ENCODE assay signal across 8 cellular contexts in genomic region chr13:27379694-27380596, GRCh38. TPM values are rescaled to one million over a fixed set of nuclear protein-coding genes. Genes with fewer than 3 reads are reported as not detected.
A peak's percentile ranks its signal among the peaks of the same experiment; 100 is the strongest.
DNase-seq lines count a peak whose midpoint lies in the region; ATAC-seq and TF ChIP-seq lines count a peak whose summit lies in the region.

No MANE protein-coding gene starts in this region.

- TF ChIP-seq CTCF in WI38 (IDR thresholded peaks at IDR 0.05; ENCODE audit: low read depth, low read length) (peak; percentile 49), choroid plexus epithelial cell (conservative IDR thresholded peaks at IDR 0.05; ENCODE audit: low read depth, low read length) (peak; percentile 65)

- no peak for ATAC-seq in GM18867 (IDR thresholded peaks at IDR 0.05; ENCODE audit: unreplicated experiment)

- H3K4me3 ChIP-seq in WI38 (ENCODE audit: low read depth, low read length): no peak overlapping the region
- no peak overlapping the region for H3K4me3 ChIP-seq in choroid plexus epithelial cell (ENCODE audit: low read depth, low read length)

- DNase-seq in NCI-H187 (lab: John Stamatoyannopoulos, UW) (peak; percentile 15 to 38), NCI-H187 treated with DMSO at 0.1 percent for 48 hours (lab: John Stamatoyannopoulos, UW) (no peak), NCI-H146 (lab: John Stamatoyannopoulos, UW) (peak; percentile 37), choroid plexus epithelial cell (ENCODE audit: low read depth) (peak; percentile 54), lung microvascular endothelial cell (ENCODE audit: low read depth in 2 of 2) (peak; percentile 48 to 57)
- peak; percentile 20 for DNase-seq in stimulated activated CD8-positive, alpha-beta memory T cell treated with anti-CD3 and anti-CD28 coated beads, Interleukin-7, amount 100 ng/mL, for 24 hours (ENCODE audit: low read depth)

RNA-seq across cellular contexts. Expression of gene GTF3A, which starts 44.5 kb away (rescaled TPM):
- total RNA-seq in lung microvascular endothelial cell: 87.8 and 119 TPM in 2 replicates
